ENCODE assay signal across 17 cellular contexts in genomic region chr5:78331523-78332080, GRCh38. TPM values are rescaled to one million over a fixed set of nuclear protein-coding genes. Genes with fewer than 3 reads are reported as not detected.
DNase-seq lines count a peak whose midpoint lies in the region; TF ChIP-seq lines count a peak whose summit lies in the region.
"Had no signal": no experiment of that assay in that cellular context is flagged by ENCODE, and none has a peak within 500 bp of the region (broad histone marks: within the 10 kb centered on the region; RNA-seq: fewer than 3 reads in every experiment).

No MANE protein-coding gene starts in this region.

- H3K36me3 Mint-ChIP-seq in activated T-cell treated with anti-CD3 and anti-CD28 coated beads, Interleukin-2, amount 50 U/mL, for 24 hours (ENCODE audit: low read depth), result no peaks in the 10 kb centered on the region
- H3K36me3 Mint-ChIP-seq in neural progenitor cell, result no peaks in the 10 kb centered on the region
- H3K36me3 Mint-ChIP-seq: CD8-positive, alpha-beta T cell had no signal

- peaks cover 46% of the 10 kb centered on the region for H3F3A ChIP-seq in neural progenitor cell (ENCODE audit: low read depth)

- H4K20me1 ChIP-seq in neural progenitor cell (ENCODE audit: low read depth), result no peaks in the 10 kb centered on the region
- H4K20me1 ChIP-seq: BLaER1 treated with 17β-estradiol and CSF1 and Interleukin-3, amounts not matched to agents 10 nM and 100 nM had no signal

- POLR2A ChIA-PET in A673 (lab: Charles Lee; ENCODE audit: low non-redundant PET), result no interaction called here

- peak overlapping the region; percentile 11 for H3K4me2 ChIP-seq in neural progenitor cell
- H3K4me2 ChIP-seq: BLaER1 treated with 17β-estradiol and CSF1 and Interleukin-3, amounts not matched to agents 10 nM and 100 nM had no signal

- H3K4me1 Mint-ChIP-seq in activated T-cell treated with anti-CD3 and anti-CD28 coated beads, Interleukin-2, amount 50 U/mL, for 24 hours (ENCODE audit: low read depth), result no peaks in the 10 kb centered on the region
- peaks cover 27% of the 10 kb centered on the region for H3K4me1 Mint-ChIP-seq in neural progenitor cell
- H3K4me1 Mint-ChIP-seq: B cell had no signal

- no peak for DNase-seq in activated T-cell treated with anti-CD3 and anti-CD28 coated beads, Interleukin-2, amount 50 U/mL, for 24 hours
- DNase-seq in activated T-cell treated with anti-CD3 and anti-CD28 coated beads, Interleukin-2, amount 50 U/mL, for 1 hour, result no peak
- DNase-seq in HuH-7 (ENCODE audit: low spot score) (peak; percentile 17), neural progenitor cell (ENCODE audit: low spot score) (peak; percentile 69), A673 (ENCODE audit: low spot score) (no peak)
- DNase-seq in stimulated activated CD4-positive, alpha-beta T cell treated with anti-CD3 and anti-CD28 coated beads, Interleukin-12 subunit alpha, Interleukin-12 subunit beta, amount 100 ng/mL, for 4 hours, result no peak
- DNase-seq in stimulated activated CD4-positive, alpha-beta T cell treated with anti-CD3 and anti-CD28 coated beads, Interleukin-4, amount 100 ng/mL, for 4 hours, result no peak
- DNase-seq: 8988T; CD8-positive, alpha-beta T cell; DMS 273 treated with DMSO at 0.1 percent for 48 hours; DMS53; DND-41; EL; H7 had no signal

- H3K4me1 ChIP-seq in neural progenitor cell, result peaks cover 27% of the 10 kb centered on the region
- peaks cover 5% of the 10 kb centered on the region for H3K4me1 ChIP-seq in A673 (ENCODE audit: insufficient read depth, low read length, poor library complexity, severe bottlenecking)

- H3K4me3 ChIP-seq in neural progenitor cell, result no peak overlapping the region
- H3K4me3 ChIP-seq in A673 (ENCODE audit: low read depth, low read length, poor library complexity, severe bottlenecking), result no peak overlapping the region
- H3K4me3 ChIP-seq: BLaER1 treated with 17β-estradiol and CSF1 and Interleukin-3, amounts not matched to agents 10 nM and 100 nM; GM12878 had no signal

- H3K9me3 ChIP-seq in neural progenitor cell (ENCODE audit: low read depth), result no peaks in the 10 kb centered on the region
- no peaks in the 10 kb centered on the region for H3K9me3 ChIP-seq in A673 (ENCODE audit: low read depth, low read length, poor library complexity, severe bottlenecking)
- H3K9me3 ChIP-seq: BLaER1 treated with 17β-estradiol and CSF1 and Interleukin-3, amounts not matched to agents 10 nM and 100 nM had no signal

- H3K36me3 ChIP-seq in neural progenitor cell, result no peaks in the 10 kb centered on the region
- no peaks in the 10 kb centered on the region for H3K36me3 ChIP-seq in A673 (ENCODE audit: insufficient read depth, low read length, poor library complexity, severe bottlenecking)
- H3K36me3 ChIP-seq: BLaER1 treated with 17β-estradiol and CSF1 and Interleukin-3, amounts not matched to agents 10 nM and 100 nM had no signal

- peaks cover 1% of the 10 kb centered on the region for H3K9me3 Mint-ChIP-seq in activated T-cell treated with anti-CD3 and anti-CD28 coated beads, Interleukin-2, amount 50 U/mL, for 24 hours
- peaks cover 6% of the 10 kb centered on the region for H3K9me3 Mint-ChIP-seq in neural progenitor cell

- peak overlapping the region; percentile 15 for H3K27ac Mint-ChIP-seq in activated T-cell treated with anti-CD3 and anti-CD28 coated beads, Interleukin-2, amount 50 U/mL, for 24 hours
- no peak overlapping the region for H3K27ac Mint-ChIP-seq in neural progenitor cell
- H3K27ac Mint-ChIP-seq: B cell; CD8-positive, alpha-beta T cell had no signal

- no TSS peak for BruUV-seq in A673 (replicated peaks; lab: Mats Ljungman, UMichigan)

- no peak overlapping the region for H3K9ac ChIP-seq in neural progenitor cell
- H3K9ac ChIP-seq: BLaER1 treated with 17β-estradiol and CSF1 and Interleukin-3, amounts not matched to agents 10 nM and 100 nM had no signal

- no peak overlapping the region for H2AFZ ChIP-seq in neural progenitor cell (replicated peaks)

- H3K4me3 Mint-ChIP-seq in activated T-cell treated with anti-CD3 and anti-CD28 coated beads, Interleukin-2, amount 50 U/mL, for 24 hours, result no peak overlapping the region
- no peak overlapping the region for H3K4me3 Mint-ChIP-seq in neural progenitor cell
- H3K4me3 Mint-ChIP-seq: B cell; CD8-positive, alpha-beta T cell had no signal

- H3K79me2 ChIP-seq in neural progenitor cell (ENCODE audit: low read depth), result no peaks in the 10 kb centered on the region

- TF ChIP-seq CTCF in neural progenitor cell (IDR thresholded peaks at IDR 0.05), result no peak
- no peak for TF ChIP-seq CTCF in A673 (conservative IDR thresholded peaks at IDR 0.05; ENCODE audit: low read depth, low read length)

- H3K27me3 ChIP-seq in neural progenitor cell, result no peaks in the 10 kb centered on the region
- no peaks in the 10 kb centered on the region for H3K27me3 ChIP-seq in A673 (replicated peaks; ENCODE audit: insufficient read depth, low read depth, low read length, poor library complexity)
- H3K27me3 ChIP-seq: BLaER1 treated with 17β-estradiol and CSF1 and Interleukin-3, amounts not matched to agents 10 nM and 100 nM had no signal

- H3K27ac ChIP-seq in neural progenitor cell (peak overlapping the region; percentile 1), A673 (ENCODE audit: low read depth, low read length, poor library complexity, severe bottlenecking) (no peak overlapping the region)
- H3K27ac ChIP-seq: BLaER1 treated with 17β-estradiol and CSF1 and Interleukin-3, amounts not matched to agents 10 nM and 100 nM had no signal

- intact Hi-C loops in A673 (cut with micrococcal nuclease; ENCODE audit: unreplicated experiment), result no loop called here

- H3K27me3 Mint-ChIP-seq in activated T-cell treated with anti-CD3 and anti-CD28 coated beads, Interleukin-2, amount 50 U/mL, for 24 hours, result peaks cover 15% of the 10 kb centered on the region
- no peaks in the 10 kb centered on the region for H3K27me3 Mint-ChIP-seq in neural progenitor cell (ENCODE audit: insufficient read depth, low read depth)

- CTCF ChIA-PET in A673 (lab: Charles Lee), result no interaction called here

RNA-seq across cellular contexts. Expression of gene SCAMP1, which starts 28.8 kb away (rescaled TPM):
- total RNA-seq in neural progenitor cell (ENCODE audit: low replicate concordance) (72.8 and 110 TPM in 2 replicates), A673 (2021) (28.7 and 30.2 TPM in 2 replicates)

RNA-seq across cellular contexts. Expression of gene AP3B1, which starts 37.1 kb away (rescaled TPM):
- 63.7 and 105 TPM in 2 replicates for total RNA-seq in neural progenitor cell (ENCODE audit: low replicate concordance)
- total RNA-seq in A673 (2021), result 45.3 and 52.7 TPM in 2 replicates

Comparison
In these comparisons a context has a peak if more than half of its experiments do, and no peak if none do; other contexts are left out.
1. DNase-seq: peak in HuH-7 (single experiment) and neural progenitor cell (single experiment); none in activated T-cell treated with anti-CD3 and anti-CD28 coated beads, Interleukin-2, amount 50 U/mL, for 24 hours (single experiment), activated T-cell treated with anti-CD3 and anti-CD28 coated beads, Interleukin-2, amount 50 U/mL, for 1 hour (single experiment), stimulated activated CD4-positive, alpha-beta T cell treated with anti-CD3 and anti-CD28 coated beads, Interleukin-12 subunit alpha, Interleukin-12 subunit beta, amount 100 ng/mL, for 4 hours (single experiment), stimulated activated CD4-positive, alpha-beta T cell treated with anti-CD3 and anti-CD28 coated beads, Interleukin-4, amount 100 ng/mL, for 4 hours (0 of 2) and A673 (single experiment).